In the genomic region with DNA sequence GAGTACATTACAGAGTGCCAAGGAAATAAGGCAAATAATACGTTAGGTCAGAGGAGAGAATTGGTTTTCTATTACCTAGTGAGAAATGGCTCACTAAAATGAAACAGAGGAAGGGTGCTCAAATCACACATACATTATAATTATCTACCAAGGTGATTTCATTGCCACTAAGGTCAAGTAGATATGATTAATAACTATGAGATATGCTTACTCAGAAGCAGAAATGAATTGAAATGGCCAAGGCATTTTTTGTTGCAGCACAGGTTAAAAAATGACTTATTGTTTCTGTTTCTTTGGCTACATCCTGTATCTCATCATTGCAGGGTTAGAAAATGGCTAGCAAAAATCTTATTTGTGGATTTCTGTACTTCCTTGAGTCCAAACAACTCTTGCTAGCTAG, we compare ENCODE assay signal across 23 cellular contexts.
DNase-seq lines count a peak whose midpoint lies in the region; ATAC-seq and TF ChIP-seq lines count a peak whose summit lies in the region.
"Had no signal": no experiment of that assay in that cellular context is flagged by ENCODE, and none has a peak within 500 bp of the region (broad histone marks: within the 10 kb centered on the region; RNA-seq: fewer than 3 reads in every experiment).

No MANE protein-coding gene starts in this region.

- H3K36me3 ChIP-seq in HEK293 (ENCODE audit: control insufficient read depth in 2 of 2, insufficient read depth in 1 of 2, low read length in 2 of 2) = no peaks in the 10 kb centered on the region
- no peaks in the 10 kb centered on the region for H3K36me3 ChIP-seq in aorta (ENCODE audit: control insufficient read depth in 1 of 2, insufficient read depth in 2 of 2, low read length in 1 of 2)
- H3K36me3 ChIP-seq: gastroesophageal sphincter, ovary, right lobe of liver, thoracic aorta had no signal

- TF ChIP-seq CTCF in HEK293 (tag by site-specific recombination; IDR thresholded peaks at IDR 0.05) (no peak), foreskin keratinocyte (conservative IDR thresholded peaks at IDR 0.05) (no peak)

- DNase-seq in aorta (no peak), foreskin keratinocyte (no peak), NCI-H2171 (lab: John Stamatoyannopoulos, UW) (no peak)
- DNase-seq: activated CD4-positive, alpha-beta T cell treated with anti-CD3 and anti-CD28 coated beads, Interleukin-2, amount 50 U/mL, for 4 hours; activated effector memory CD4-positive, alpha-beta T cell treated with anti-CD3 and anti-CD28 coated beads, Interleukin-2, amount 50 U/mL, for 16 hours; CD8-positive, alpha-beta memory T cell; DMS79 treated with DMSO at 0.1 percent for 48 hours; dorsolateral prefrontal cortex; mesendoderm; naive thymus-derived CD4-positive, alpha-beta T cell; NCI-H69; ovary; PC-3; right lobe of liver; SIG-M5; T-helper 17 cell had no signal

- no peaks in the 10 kb centered on the region for H3K27me3 ChIP-seq in aorta (ENCODE audit: control insufficient read depth in 1 of 2, insufficient read depth in 2 of 2, low read length in 1 of 2)
- no peaks in the 10 kb centered on the region for H3K27me3 ChIP-seq in foreskin keratinocyte
- H3K27me3 ChIP-seq: dorsolateral prefrontal cortex, gastroesophageal sphincter, ovary, right lobe of liver had no signal

- 50 to 56% methylated on average over 1 of the region's 1 CpG for WGBS in aorta, 2 donors

- intact Hi-C loops in aorta (cut with DNase I) = no loop called here

- POLR2A ChIA-PET in HEK293 (lab: Yijun Ruan, JAX) = no interaction called here

- H3K27ac ChIP-seq in HEK293 (ENCODE audit: extremely low read depth, low read depth, low read length) = no peak overlapping the region
- no peak overlapping the region for H3K27ac ChIP-seq in aorta (ENCODE audit: low read depth in 1 of 2, low read length in 2 of 2)
- no peak overlapping the region for H3K27ac ChIP-seq in foreskin keratinocyte
- H3K27ac ChIP-seq: dorsolateral prefrontal cortex, gastroesophageal sphincter, ovary, right lobe of liver, thoracic aorta had no signal

- peak; percentile 76 for ATAC-seq in GM19395 (IDR thresholded peaks at IDR 0.05; ENCODE audit: unreplicated experiment)
- ATAC-seq in HG03354 (IDR thresholded peaks at IDR 0.05; ENCODE audit: poor library complexity, severe bottlenecking, unreplicated experiment) = peak; percentile 86
- ATAC-seq in aorta (ENCODE audit: low FRiP score) = peak; percentile 36
- ATAC-seq in foreskin keratinocyte = no peak
- no peak for ATAC-seq in HG03025 (IDR thresholded peaks at IDR 0.05; ENCODE audit: low FRiP score, unreplicated experiment)
- ATAC-seq: naive thymus-derived CD4-positive, alpha-beta T cell; PC-3; right lobe of liver; stimulated activated memory B cell treated with anti-CD40 and anti-IgM and Interleukin-4, amounts not matched to agents 10 μg/mL and 1 μg/mL and 100 μg/mL, for 72 hours; T-helper 17 cell had no signal

- H3K4me3 ChIP-seq in HEK293 (ENCODE audit: low read depth, low read length) (no peak overlapping the region), aorta (ENCODE audit: low read length in 2 of 2) (no peak overlapping the region)
- H3K4me3 ChIP-seq: dorsolateral prefrontal cortex, gastroesophageal sphincter, ovary, right lobe of liver, thoracic aorta had no signal

- no peaks in the 10 kb centered on the region for H3K9me3 ChIP-seq in HEK293 (ENCODE audit: control insufficient read depth, insufficient read depth, low read depth, low read length)
- no peaks in the 10 kb centered on the region for H3K9me3 ChIP-seq in aorta (ENCODE audit: control insufficient read depth, low read length)
- H3K9me3 ChIP-seq: gastroesophageal sphincter, ovary, right lobe of liver, thoracic aorta had no signal

- H3K4me1 ChIP-seq in HEK293 (ENCODE audit: control insufficient read depth, insufficient read depth, low read length) (no peaks in the 10 kb centered on the region), aorta (ENCODE audit: control insufficient read depth in 1 of 2, insufficient read depth in 2 of 2, low read length in 2 of 2) (no peaks in the 10 kb centered on the region), foreskin keratinocyte (no peaks in the 10 kb centered on the region)
- H3K4me1 ChIP-seq: right lobe of liver had no signal

- CTCF ChIA-PET in HEK293 (lab: Yijun Ruan, JAX) = no interaction called here

TF ChIP-seq in HEK293, 187 proteins besides CTCF, POLR2A, EP300 and RAD21:
- TF ChIP-seq FEZF1 (tag by site-specific recombination; IDR thresholded peaks at IDR 0.05) (no peak), SP7 (tag by site-specific recombination; IDR thresholded peaks at IDR 0.05) (0 out of 2 replicates have a peak, but pooled peaks have one; percentile 26), ZNF121 (tag by site-specific recombination; IDR thresholded peaks at IDR 0.05) (no peak), ZNF768 (tag by site-specific recombination; IDR thresholded peaks at IDR 0.05) (no peak)
- TF ChIP-seq, protein P1, sequence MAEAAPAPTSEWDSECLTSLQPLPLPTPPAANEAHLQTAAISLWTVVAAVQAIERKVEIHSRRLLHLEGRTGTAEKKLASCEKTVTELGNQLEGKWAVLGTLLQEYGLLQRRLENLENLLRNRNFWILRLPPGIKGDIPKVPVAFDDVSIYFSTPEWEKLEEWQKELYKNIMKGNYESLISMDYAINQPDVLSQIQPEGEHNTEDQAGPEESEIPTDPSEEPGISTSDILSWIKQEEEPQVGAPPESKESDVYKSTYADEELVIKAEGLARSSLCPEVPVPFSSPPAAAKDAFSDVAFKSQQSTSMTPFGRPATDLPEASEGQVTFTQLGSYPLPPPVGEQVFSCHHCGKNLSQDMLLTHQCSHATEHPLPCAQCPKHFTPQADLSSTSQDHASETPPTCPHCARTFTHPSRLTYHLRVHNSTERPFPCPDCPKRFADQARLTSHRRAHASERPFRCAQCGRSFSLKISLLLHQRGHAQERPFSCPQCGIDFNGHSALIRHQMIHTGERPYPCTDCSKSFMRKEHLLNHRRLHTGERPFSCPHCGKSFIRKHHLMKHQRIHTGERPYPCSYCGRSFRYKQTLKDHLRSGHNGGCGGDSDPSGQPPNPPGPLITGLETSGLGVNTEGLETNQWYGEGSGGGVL (tag by site-specific recombination; IDR thresholded peaks at IDR 0.05) = no peak
- TF ChIP-seq, protein P2, sequence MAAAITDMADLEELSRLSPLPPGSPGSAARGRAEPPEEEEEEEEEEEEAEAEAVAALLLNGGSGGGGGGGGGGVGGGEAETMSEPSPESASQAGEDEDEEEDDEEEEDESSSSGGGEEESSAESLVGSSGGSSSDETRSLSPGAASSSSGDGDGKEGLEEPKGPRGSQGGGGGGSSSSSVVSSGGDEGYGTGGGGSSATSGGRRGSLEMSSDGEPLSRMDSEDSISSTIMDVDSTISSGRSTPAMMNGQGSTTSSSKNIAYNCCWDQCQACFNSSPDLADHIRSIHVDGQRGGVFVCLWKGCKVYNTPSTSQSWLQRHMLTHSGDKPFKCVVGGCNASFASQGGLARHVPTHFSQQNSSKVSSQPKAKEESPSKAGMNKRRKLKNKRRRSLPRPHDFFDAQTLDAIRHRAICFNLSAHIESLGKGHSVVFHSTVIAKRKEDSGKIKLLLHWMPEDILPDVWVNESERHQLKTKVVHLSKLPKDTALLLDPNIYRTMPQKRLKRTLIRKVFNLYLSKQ (tag by site-specific recombination; IDR thresholded peaks at IDR 0.05; ENCODE audit: borderline replicate concordance) = no peak

Comparison
In these comparisons a context has a peak if more than half of its experiments do, and no peak if none do; other contexts are left out.
1. ATAC-seq: peak in GM19395 (single experiment), HG03354 (single experiment) and aorta (single experiment); none in foreskin keratinocyte (single experiment) and HG03025 (single experiment).